ENCODE assay signal across 1 cellular context in genomic region chr17:4562000-4562969, GRCh38.
TF ChIP-seq lines count a peak whose summit lies in the region.

No MANE protein-coding gene starts in this region.

TF ChIP-seq in SK-N-SH treated with all-trans-retinoic acid at 6 μM for 48 hours, 23 proteins besides CTCF, POLR2A, EP300 and RAD21 (continued from another document):
- TF ChIP-seq CSRNP3 (CRISPR knock-in tag; IDR thresholded peaks at IDR 0.05): no peak
- TF ChIP-seq CSDC2 (CRISPR knock-in tag; IDR thresholded peaks at IDR 0.05): no peak
- no peak for TF ChIP-seq SNAI2 (CRISPR knock-in tag; IDR thresholded peaks at IDR 0.05)
- no peak for TF ChIP-seq ESRRG (CRISPR knock-in tag; IDR thresholded peaks at IDR 0.05)
- no peak for TF ChIP-seq CREB5 (CRISPR knock-in tag; IDR thresholded peaks at IDR 0.05; ENCODE audit: low read depth)
- no peak for TF ChIP-seq TCF4 (CRISPR knock-in tag; IDR thresholded peaks at IDR 0.05; ENCODE audit: borderline replicate concordance)
- no peak for TF ChIP-seq TSHZ2 (CRISPR knock-in tag; IDR thresholded peaks at IDR 0.05)
- no peak for TF ChIP-seq ZFP30 (CRISPR knock-in tag; IDR thresholded peaks at IDR 0.05)
- TF ChIP-seq ZNF8 (CRISPR knock-in tag; IDR thresholded peaks at IDR 0.05): no peak
